ENCODE assay signal across 11 cellular contexts in genomic region chr2:226813148-226813701, GRCh38. TPM values are rescaled to one million over a fixed set of nuclear protein-coding genes. Genes with fewer than 3 reads are reported as not detected.
DNase-seq lines count a peak whose midpoint lies in the region; ATAC-seq, FAIRE-seq and TF ChIP-seq lines count a peak whose summit lies in the region.
"Had no signal": no experiment of that assay in that cellular context is flagged by ENCODE, and none has a peak within 500 bp of the region (broad histone marks: within the 10 kb centered on the region; RNA-seq: fewer than 3 reads in every experiment).

No MANE protein-coding gene starts in this region.

- H3K27ac ChIP-seq in A549: no peak overlapping the region
- H3K27ac ChIP-seq in Karpas-422 (ENCODE audit: low read length): no peak overlapping the region
- no peak overlapping the region for H3K27ac ChIP-seq in endodermal cell (ENCODE audit: low read depth, low read length)
- H3K27ac ChIP-seq: HL-60, SK-N-MC had no signal

- TF ChIP-seq POLR2A in A549 (IDR thresholded peaks at IDR 0.05; ENCODE audit: low read length): no peak

- no peaks in the 10 kb centered on the region for H4K20me1 ChIP-seq in Karpas-422 (ENCODE audit: insufficient read depth, low read depth, low read length)

- no peaks in the 10 kb centered on the region for H3K79me2 ChIP-seq in Karpas-422 (ENCODE audit: low read length)

- ATAC-seq in A549: peak in 1 of 2 experiments; percentile 72; a peak in 2 of 6 replicates
- no peak for ATAC-seq in stimulated activated effector memory CD8-positive, alpha-beta T cell treated with anti-CD3 and anti-CD28 coated beads, Interleukin-12 subunit alpha, Interleukin-12 subunit beta, amount 100 ng/mL, for 72 hours
- ATAC-seq: sciatic nerve had no signal

- 85% methylated on average over 1 of the region's 1 CpG for WGBS in A549 (ENCODE audit: missing lambda C conversion rate)
- WGBS in endodermal cell (ENCODE audit: insufficient coverage in 1 of 2, insufficient read length in 1 of 2), 2 experiments: 100% methylated on average over 1 of the region's 1 CpG

- H3K36me3 ChIP-seq in Karpas-422 (ENCODE audit: insufficient read depth, low read length): no peaks in the 10 kb centered on the region
- H3K36me3 ChIP-seq in endodermal cell (ENCODE audit: control insufficient read depth, insufficient read depth, low read length): no peaks in the 10 kb centered on the region

- H3K4me1 Mint-ChIP-seq in endodermal cell: peaks cover 21% of the 10 kb centered on the region
- H3K4me1 Mint-ChIP-seq in stimulated activated effector memory CD8-positive, alpha-beta T cell treated with anti-CD3 and anti-CD28 coated beads, Interleukin-12 subunit alpha, Interleukin-12 subunit beta, amount 100 ng/mL, for 72 hours: no peaks in the 10 kb centered on the region

- H3K9me3 Mint-ChIP-seq in endodermal cell: no peaks in the 10 kb centered on the region
- H3K9me3 Mint-ChIP-seq in stimulated activated effector memory CD8-positive, alpha-beta T cell treated with anti-CD3 and anti-CD28 coated beads, Interleukin-12 subunit alpha, Interleukin-12 subunit beta, amount 100 ng/mL, for 72 hours: no peaks in the 10 kb centered on the region

- no peak for DNase-seq in A549 (ENCODE audit: low read depth in 1 of 2, low spot score in 1 of 2)
- DNase-seq in GM10266 (ENCODE audit: extremely low spot score): no peak
- peak; percentile 67 for DNase-seq in Karpas-422
- peak; percentile 74 for DNase-seq in endodermal cell
- no peak for DNase-seq in 8988T
- DNase-seq in HEK293T (ENCODE audit: extremely low spot score): no peak
- no peak for DNase-seq in stimulated activated effector memory CD8-positive, alpha-beta T cell treated with anti-CD3 and anti-CD28 coated beads, Interleukin-12 subunit alpha, Interleukin-12 subunit beta, amount 100 ng/mL, for 72 hours (ENCODE audit: low spot score in 2 of 2)
- DNase-seq in NK-92 treated with Interleukin-12 subunit alpha and Interleukin-12 subunit beta, amount 100 ng/mL, for 24 hours (lab: John Stamatoyannopoulos, UW): no peak

- H3K9me2 ChIP-seq in Karpas-422 (replicated peaks; ENCODE audit: insufficient read depth, low read length): no peaks in the 10 kb centered on the region

- no peak overlapping the region for H3K27ac Mint-ChIP-seq in endodermal cell
- H3K27ac Mint-ChIP-seq in stimulated activated effector memory CD8-positive, alpha-beta T cell treated with anti-CD3 and anti-CD28 coated beads, Interleukin-12 subunit alpha, Interleukin-12 subunit beta, amount 100 ng/mL, for 72 hours: no peak overlapping the region

- CTCF ChIA-PET in A549 (lab: Yijun Ruan, JAX): interaction anchor here (1.4 kb wide), 1 partner anchor 169 kb away, joined by 5 read pairs; no protein-coding TSS in a partner anchor
- CTCF ChIA-PET in HEK293T (lab: Yijun Ruan, JAX): no interaction called here

- H3K4me2 ChIP-seq in A549 (no peak overlapping the region), Karpas-422 (ENCODE audit: low read depth, low read length, poor library complexity, severe bottlenecking) (no peak overlapping the region)

- H3K4me1 ChIP-seq in A549 (no peaks in the 10 kb centered on the region), Karpas-422 (ENCODE audit: low read length) (no peaks in the 10 kb centered on the region), endodermal cell (ENCODE audit: control insufficient read depth, insufficient read depth, low read length) (no peaks in the 10 kb centered on the region)

- TF ChIP-seq EP300 in A549 (IDR thresholded peaks at IDR 0.05): no peak

- no peaks in the 10 kb centered on the region for H3K27me3 ChIP-seq in Karpas-422 (ENCODE audit: low read length)
- peaks cover 11% of the 10 kb centered on the region for H3K27me3 ChIP-seq in endodermal cell (ENCODE audit: control insufficient read depth, insufficient read depth, low read length, poor library complexity, severe bottlenecking)

- no peak overlapping the region for H3K4me3 Mint-ChIP-seq in endodermal cell
- no peak overlapping the region for H3K4me3 Mint-ChIP-seq in stimulated activated effector memory CD8-positive, alpha-beta T cell treated with anti-CD3 and anti-CD28 coated beads, Interleukin-12 subunit alpha, Interleukin-12 subunit beta, amount 100 ng/mL, for 72 hours

- peak; percentile 45 to 66; a peak in 4 of 5 replicates for TF ChIP-seq RAD21 in A549 (conservative IDR thresholded peaks at IDR 0.05 in 1 of 2, IDR thresholded peaks at IDR 0.05 in 1 of 2)

- FAIRE-seq in A549 (lab: Jason Lieb, UNC): no peak

- POLR2A ChIA-PET in A549 (lab: Yijun Ruan, JAX) (no interaction called here), HEK293T (lab: Yijun Ruan, JAX) (no interaction called here)

- H3K9ac ChIP-seq in Karpas-422 (ENCODE audit: low read length) (no peak overlapping the region), endodermal cell (ENCODE audit: extremely low read depth, low read length, poor library complexity, severe bottlenecking) (no peak overlapping the region)

- no peaks in the 10 kb centered on the region for H3K36me3 Mint-ChIP-seq in endodermal cell (ENCODE audit: low read depth)
- no peaks in the 10 kb centered on the region for H3K36me3 Mint-ChIP-seq in stimulated activated effector memory CD8-positive, alpha-beta T cell treated with anti-CD3 and anti-CD28 coated beads, Interleukin-12 subunit alpha, Interleukin-12 subunit beta, amount 100 ng/mL, for 72 hours

- TF ChIP-seq CTCF in A549 (IDR thresholded peaks at IDR 0.05) (peak; percentile 32; the same call in 2 of the 3 replicates), GM10266 (IDR thresholded peaks at IDR 0.05; ENCODE audit: control insufficient read depth, insufficient read depth, low read depth, missing control alignments) (peak; percentile 48), endodermal cell (conservative IDR thresholded peaks at IDR 0.05) (peak; percentile 83)

- H3K9me3 ChIP-seq in A549: no peaks in the 10 kb centered on the region
- H3K9me3 ChIP-seq in Karpas-422 (ENCODE audit: low read length): no peaks in the 10 kb centered on the region
- H3K9me3 ChIP-seq in endodermal cell (ENCODE audit: control insufficient read depth, low read length): no peaks in the 10 kb centered on the region

- H3K4me3 ChIP-seq in A549 (no peak overlapping the region), Karpas-422 (ENCODE audit: low read length) (no peak overlapping the region), endodermal cell (ENCODE audit: low read length) (no peak overlapping the region)
- H3K4me3 ChIP-seq: SK-N-MC had no signal

- H2AFZ ChIP-seq in Karpas-422 (ENCODE audit: low read length): no peak overlapping the region

- H3K27me3 Mint-ChIP-seq in endodermal cell (ENCODE audit: insufficient read depth): no peaks in the 10 kb centered on the region

TF ChIP-seq in A549, 52 proteins besides CTCF, POLR2A, EP300 and RAD21:
- TF ChIP-seq SMC3 (IDR thresholded peaks at IDR 0.05) (peak; percentile 48), ZNF302 (CRISPR knock-in tag; IDR thresholded peaks at IDR 0.05) (no peak)

TF ChIP-seq in HEK293T, 16 proteins besides CTCF, POLR2A, EP300 and RAD21:
- TF ChIP-seq, protein P1, sequence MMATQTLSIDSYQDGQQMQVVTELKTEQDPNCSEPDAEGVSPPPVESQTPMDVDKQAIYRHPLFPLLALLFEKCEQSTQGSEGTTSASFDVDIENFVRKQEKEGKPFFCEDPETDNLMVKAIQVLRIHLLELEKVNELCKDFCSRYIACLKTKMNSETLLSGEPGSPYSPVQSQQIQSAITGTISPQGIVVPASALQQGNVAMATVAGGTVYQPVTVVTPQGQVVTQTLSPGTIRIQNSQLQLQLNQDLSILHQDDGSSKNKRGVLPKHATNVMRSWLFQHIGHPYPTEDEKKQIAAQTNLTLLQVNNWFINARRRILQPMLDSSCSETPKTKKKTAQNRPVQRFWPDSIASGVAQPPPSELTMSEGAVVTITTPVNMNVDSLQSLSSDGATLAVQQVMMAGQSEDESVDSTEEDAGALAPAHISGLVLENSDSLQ (IDR thresholded peaks at IDR 0.05): no peak
- TF ChIP-seq BHLHE40 (IDR thresholded peaks at IDR 0.05; ENCODE audit: borderline replicate concordance) (no peak), ZNF384 (IDR thresholded peaks at IDR 0.05) (no peak), ELF4 (IDR thresholded peaks at IDR 0.05) (no peak), L3MBTL2 (conservative IDR thresholded peaks at IDR 0.05) (no peak)

RNA-seq across cellular contexts. Expression of gene IRS1, which starts 13.6 kb away (rescaled TPM):
- 10.4 and 12.9 TPM in 2 replicates for polyA plus RNA-seq in A549 (2011; rRNA removed)
- polyA plus RNA-seq in A549 (2012; cell fraction: cytosol; rRNA removed): 13.4 and 20.3 TPM in 2 replicates
- 15.9 and 22.7 TPM in 2 replicates for polyA plus RNA-seq in A549 (2012; cell fraction: nucleus; rRNA removed)
- 13.1 to 15.6 TPM (median 13.9 TPM) in 3 replicates for polyA plus RNA-seq in A549 (2017; fragmentation: RNase III; extraction: RNeasy Plus Mini Kit Qiagen cat#74134 plus additional on column Dnase treatment)
- 22.6 and 23.6 TPM in 2 replicates for polyA minus RNA-seq in A549 (2011; rRNA and poly(A)+ RNA removed)
- 3.5 and 3.9 TPM in 2 replicates for total RNA-seq in Karpas-422 (2014; rRNA removed; shearing (Covaris generic); ENCODE audit: low replicate concordance)
- total RNA-seq in endodermal cell: 10 to 100 TPM; 16.2 to 16.6 TPM
- 17.0 TPM for polyA plus RNA-seq in endodermal cell (2013, experiment 1 of 2)
- 15.8 TPM for polyA plus RNA-seq in endodermal cell (2013, experiment 2 of 2)

RNA-seq across cellular contexts. Expression of gene RHBDD1, which starts 22.6 kb away (rescaled TPM):
- polyA plus RNA-seq in A549 (2011; rRNA removed) (46.9 and 50.6 TPM in 2 replicates), A549 (2017; fragmentation: RNase III; extraction: RNeasy Plus Mini Kit Qiagen cat#74134 plus additional on column Dnase treatment) (8.3 to 8.6 TPM (median 8.6 TPM) in 3 replicates)
- 4.9 and 6.1 TPM in 2 replicates for polyA plus RNA-seq in A549 (2012; cell fraction: cytosol; rRNA removed)
- polyA plus RNA-seq in A549 (2012; cell fraction: nucleus; rRNA removed): 5.1 and 6.0 TPM in 2 replicates
- polyA minus RNA-seq in A549 (2011; rRNA and poly(A)+ RNA removed): 60.9 and 78.3 TPM in 2 replicates
- total RNA-seq in Karpas-422 (2014; rRNA removed; shearing (Covaris generic); ENCODE audit: low replicate concordance): 35.6 and 74.9 TPM in 2 replicates
- total RNA-seq in endodermal cell: 10 to 100 TPM; 35.2 to 46.2 TPM
- 24.5 TPM for polyA plus RNA-seq in endodermal cell (2013, experiment 1 of 2)
- polyA plus RNA-seq in endodermal cell (2013, experiment 2 of 2): 19.1 TPM

Comparison
In these comparisons a context has a peak if more than half of its experiments do, and no peak if none do; other contexts are left out.
1. DNase-seq: peak in Karpas-422 (single experiment) and endodermal cell (single experiment); none in A549 (0 of 2), GM10266 (single experiment), 8988T (single experiment), HEK293T (single experiment), stimulated activated effector memory CD8-positive, alpha-beta T cell treated with anti-CD3 and anti-CD28 coated beads, Interleukin-12 subunit alpha, Interleukin-12 subunit beta, amount 100 ng/mL, for 72 hours (0 of 2) and NK-92 treated with Interleukin-12 subunit alpha and Interleukin-12 subunit beta, amount 100 ng/mL, for 24 hours (single experiment).
2. CTCF ChIP-seq: peak in every context shown above with its lines; median percentile 83 in endodermal cell; 48 in GM10266; 32 in A549.